Comparison of ENCODE assay signal across 19 cellular contexts in genomic region chr13:110425444-110425780, GRCh38.
A peak's percentile ranks its signal among the peaks of the same experiment; 100 is the strongest.
DNase-seq lines count a peak whose midpoint lies in the region; ATAC-seq and TF ChIP-seq lines count a peak whose summit lies in the region.
"Had no signal": no experiment of that assay in that cellular context is flagged by ENCODE, and none has a peak within 500 bp of the region (broad histone marks: within the 10 kb centered on the region; RNA-seq: fewer than 3 reads in every experiment).

No MANE protein-coding gene starts in this region.

- no peaks in the 10 kb centered on the region for H3K9me3 Mint-ChIP-seq in activated naive CD4-positive, alpha-beta T cell treated with anti-CD3 and anti-CD28 coated beads, Interleukin-2, amount 50 U/mL, for 72 hours
- H3K9me3 Mint-ChIP-seq: CD8-positive, alpha-beta T cell; memory B cell; stimulated activated memory B cell treated with anti-CD40 and anti-IgM and Interleukin-4, amounts not matched to agents 10 μg/mL and 1 μg/mL and 100 μg/mL, for 72 hours had no signal

- peak overlapping the region in 1 of 2 donors; percentile 4 for H3K4me3 ChIP-seq in ascending aorta
- H3K4me3 ChIP-seq: upper lobe of left lung had no signal

- no peak overlapping the region for H3K27ac Mint-ChIP-seq in activated naive CD4-positive, alpha-beta T cell treated with anti-CD3 and anti-CD28 coated beads, Interleukin-2, amount 50 U/mL, for 72 hours
- H3K27ac Mint-ChIP-seq: activated CD8-positive, alpha-beta memory T cell treated with anti-CD3 and anti-CD28 coated beads, Interleukin-2, amount 10 ng/mL, durations not matched to agents 7 days and 5 days; CD8-positive, alpha-beta T cell; memory B cell; stimulated activated memory B cell treated with anti-CD40 and anti-IgM and Interleukin-4, amounts not matched to agents 10 μg/mL and 1 μg/mL and 100 μg/mL, for 72 hours had no signal

- in situ Hi-C loops in GM13977 (cut with MboI; ENCODE audit: low pct_unique_long_range_greater_than_20kb, low sequenced_read_pairs, unreplicated experiment), result no loop called here

- H3K9me3 ChIP-seq in ascending aorta, result no peaks in the 10 kb centered on the region
- H3K9me3 ChIP-seq: upper lobe of left lung had no signal

- peaks cover 12 to 31% of the 10 kb centered on the region in 2 donors for H3K4me1 ChIP-seq in ascending aorta

- H3K36me3 Mint-ChIP-seq in activated naive CD4-positive, alpha-beta T cell treated with anti-CD3 and anti-CD28 coated beads, Interleukin-2, amount 50 U/mL, for 72 hours, result no peaks in the 10 kb centered on the region
- H3K36me3 Mint-ChIP-seq: activated CD8-positive, alpha-beta memory T cell treated with anti-CD3 and anti-CD28 coated beads, Interleukin-2, amount 10 ng/mL, durations not matched to agents 7 days and 5 days; CD8-positive, alpha-beta T cell; memory B cell; stimulated activated memory B cell treated with anti-CD40 and anti-IgM and Interleukin-4, amounts not matched to agents 10 μg/mL and 1 μg/mL and 100 μg/mL, for 72 hours had no signal

- no peaks in the 10 kb centered on the region for H3K27me3 ChIP-seq in ascending aorta
- H3K27me3 ChIP-seq: upper lobe of left lung had no signal

- intact Hi-C loops in ascending aorta (cut with DNase I), result no loop called here

- ATAC-seq in GM18511 (IDR thresholded peaks at IDR 0.05; ENCODE audit: unreplicated experiment), result no peak
- no peak for ATAC-seq in activated naive CD4-positive, alpha-beta T cell treated with anti-CD3 and anti-CD28 coated beads, Interleukin-2, amount 50 U/mL, for 72 hours
- ATAC-seq: activated CD8-positive, alpha-beta memory T cell treated with anti-CD3 and anti-CD28 coated beads, Interleukin-2, amount 10 ng/mL, durations not matched to agents 7 days and 5 days; CD8-positive, alpha-beta T cell; stimulated activated memory B cell treated with anti-CD40 and anti-IgM and Interleukin-4, amounts not matched to agents 10 μg/mL and 1 μg/mL and 100 μg/mL, for 72 hours had no signal

- DNase-seq in EL, result peak; percentile 54
- no peak for DNase-seq in ascending aorta (ENCODE audit: low spot score in 2 of 2)
- DNase-seq in fibroblast of peridontal ligament (ENCODE audit: extremely low read depth), result peak; percentile 56
- DNase-seq in renal cortical epithelial cell (ENCODE audit: low read depth), result peak; percentile 55
- no peak for DNase-seq in GM13977 (ENCODE audit: low spot score)
- no peak for DNase-seq in DMS153 treated with DMSO at 0.1 percent for 48 hours (lab: John Stamatoyannopoulos, UW; ENCODE audit: unreplicated experiment)
- DNase-seq in activated naive CD4-positive, alpha-beta T cell treated with anti-CD3 and anti-CD28 coated beads, Interleukin-2, amount 50 U/mL, for 72 hours (ENCODE audit: low spot score in 2 of 2), result no peak
- DNase-seq: ACHN; activated CD4-positive, alpha-beta T cell treated with anti-CD3 and anti-CD28 coated beads for 1 hour; activated CD8-positive, alpha-beta memory T cell treated with anti-CD3 and anti-CD28 coated beads, Interleukin-2, amount 10 ng/mL, durations not matched to agents 7 days and 5 days; activated gamma-delta T cell treated with Interleukin-2 at 50 U/mL for 16 hours; CD8-positive, alpha-beta T cell; KBM-7; NCI-H1436; SHP77; upper lobe of left lung had no signal

- peak overlapping the region; percentile 28 to 64 for H3K27ac ChIP-seq in ascending aorta
- H3K27ac ChIP-seq: upper lobe of left lung had no signal

- TF ChIP-seq CTCF in ascending aorta (IDR thresholded peaks at IDR 0.05), result no peak
- no peak for TF ChIP-seq CTCF in GM13977 (IDR thresholded peaks at IDR 0.05; ENCODE audit: extremely low read depth, insufficient read depth, missing control alignments)

- H3K36me3 ChIP-seq in ascending aorta, result peaks cover 32 to 44% of the 10 kb centered on the region in 2 donors

Comparison
In these comparisons a context has a peak if more than half of its experiments do, and no peak if none do; other contexts are left out.
1. DNase-seq: peak in EL (single experiment), fibroblast of peridontal ligament (single experiment) and renal cortical epithelial cell (single experiment); none in ascending aorta (0 of 2), GM13977 (single experiment), DMS153 treated with DMSO at 0.1 percent for 48 hours (single experiment) and activated naive CD4-positive, alpha-beta T cell treated with anti-CD3 and anti-CD28 coated beads, Interleukin-2, amount 50 U/mL, for 72 hours (0 of 2).